ENCODE assay signal across 1 cellular context in genomic region chr20:20212675-20213096, GRCh38.
TF ChIP-seq lines count a peak whose summit lies in the region.

No MANE protein-coding gene starts in this region.

TF ChIP-seq in IMR-90, 13 proteins besides CTCF, POLR2A, EP300 and RAD21 (continued from another document):
- no peak for TF ChIP-seq BHLHE40 (IDR thresholded peaks at IDR 0.05; ENCODE audit: low read depth, low read length)
- TF ChIP-seq USF2 (IDR thresholded peaks at IDR 0.05; ENCODE audit: low read depth, low read length) = no peak
- TF ChIP-seq SMC3 (IDR thresholded peaks at IDR 0.05; ENCODE audit: low read depth, low read length) = no peak
- TF ChIP-seq CEBPB (IDR thresholded peaks at IDR 0.05; ENCODE audit: low read depth, low read length) = no peak
- TF ChIP-seq FOS (IDR thresholded peaks at IDR 0.05; ENCODE audit: low read depth, low read length) = no peak
